9 cellular contexts compared by ENCODE assay signal in genomic region chr12:128015276-128015675, GRCh38.
"Had no signal": no experiment of that assay in that cellular context is flagged by ENCODE, and none has a peak within 500 bp of the region (broad histone marks: within the 10 kb centered on the region; RNA-seq: fewer than 3 reads in every experiment).

No MANE protein-coding gene starts in this region.

- H3K36me3 ChIP-seq: HAP-1 had no signal

- H3K9ac ChIP-seq: GM23248 had no signal

- ATAC-seq: HCT116, K562 had no signal

- DNase-seq: GM23248, GOT3, H7, HFFc6, IMR-90, KG1 had no signal

- H3K27ac ChIP-seq: GM23248 had no signal

- H3K9me3 ChIP-seq: HAP-1 had no signal

- H3K4me3 ChIP-seq: GM23248, HAP-1, K562 had no signal

- H3K4me1 ChIP-seq: HAP-1 had no signal
